13 cellular contexts compared by ENCODE assay signal in genomic region chr17:19024101-19025078, GRCh38. TPM values are rescaled to one million over a fixed set of nuclear protein-coding genes. Genes with fewer than 3 reads are reported as not detected.
A peak's percentile ranks its signal among the peaks of the same experiment; 100 is the strongest.
DNase-seq lines count a peak whose midpoint lies in the region; ATAC-seq and TF ChIP-seq lines count a peak whose summit lies in the region.
"Had no signal": no experiment of that assay in that cellular context is flagged by ENCODE, and none has a peak within 500 bp of the region (broad histone marks: within the 10 kb centered on the region; RNA-seq: fewer than 3 reads in every experiment).

No MANE protein-coding gene starts in this region.

- no peak for TF ChIP-seq CTCF in heart right ventricle (IDR thresholded peaks at IDR 0.05)

- H3K27ac Mint-ChIP-seq in activated naive CD8-positive, alpha-beta T cell treated with anti-CD3 and anti-CD28 coated beads, Interleukin-2, amount 10 ng/mL, durations not matched to agents 7 days and 5 days, result peak overlapping the region; percentile 33

- H3K27me3 ChIP-seq in heart right ventricle, result no peaks in the 10 kb centered on the region
- peaks cover 7% of the 10 kb centered on the region for H3K27me3 ChIP-seq in SJCRH30
- H3K27me3 ChIP-seq: colonic mucosa, ovary had no signal

- H3K9me3 Mint-ChIP-seq in activated naive CD8-positive, alpha-beta T cell treated with anti-CD3 and anti-CD28 coated beads, Interleukin-2, amount 10 ng/mL, durations not matched to agents 7 days and 5 days, result no peaks in the 10 kb centered on the region
- H3K9me3 Mint-ChIP-seq: CD14-positive monocyte had no signal

- 84 to 88% methylated on average over 22 of the region's 22 CpGs for whole genome bisulfite sequencing in heart right ventricle, 2 donors

- POLR2A ChIA-PET in activated naive CD8-positive, alpha-beta T cell treated with anti-CD3 and anti-CD28 coated beads, Interleukin-2, amount 10 ng/mL, durations not matched to agents 7 days and 5 days (lab: Charles Lee), result interaction anchor here (0.5 kb wide), 1 partner anchor 85 kb away, joined by 5 read pairs; no protein-coding TSS in a partner anchor

- H3K27me3 Mint-ChIP-seq in activated naive CD8-positive, alpha-beta T cell treated with anti-CD3 and anti-CD28 coated beads, Interleukin-2, amount 10 ng/mL, durations not matched to agents 7 days and 5 days, result no peaks in the 10 kb centered on the region

- H3K4me3 ChIP-seq in heart right ventricle (no peak overlapping the region), SJCRH30 (no peak overlapping the region)
- H3K4me3 ChIP-seq: colonic mucosa, ovary had no signal

- H3K36me3 ChIP-seq in heart right ventricle (peaks cover 0 to 5% (median 0%) of the 10 kb centered on the region in 9 donors), SJCRH30 (no peaks in the 10 kb centered on the region)
- H3K36me3 ChIP-seq: colonic mucosa, ovary had no signal

- H3K4me1 ChIP-seq in heart right ventricle, result no peaks in the 10 kb centered on the region
- H3K4me1 ChIP-seq in SJCRH30, result peaks cover 3% of the 10 kb centered on the region; the same call in 1 of the 2 replicates
- H3K4me1 ChIP-seq: colonic mucosa had no signal

- intact Hi-C loops in Right ventricle myocardium superior (cut with DNase I) (no loop called here), heart right ventricle (cut with DNase I) (loop anchor here in 2 of 10 donors (5.0 to 10.0 kb wide), 2 partner anchors 50 to 57 kb away; no protein-coding TSS in a partner anchor)

- H3K4me3 Mint-ChIP-seq in activated naive CD8-positive, alpha-beta T cell treated with anti-CD3 and anti-CD28 coated beads, Interleukin-2, amount 10 ng/mL, durations not matched to agents 7 days and 5 days, result peak overlapping the region; percentile 9
- H3K4me3 Mint-ChIP-seq: CD14-positive monocyte had no signal

- no peaks in the 10 kb centered on the region for H3K9me3 ChIP-seq in heart right ventricle
- no peaks in the 10 kb centered on the region for H3K9me3 ChIP-seq in SJCRH30 (replicated peaks)
- H3K9me3 ChIP-seq: colonic mucosa, ovary had no signal

- DNase-seq in Right ventricle myocardium superior, result peak; percentile 19
- DNase-seq in heart right ventricle, result no peak
- no peak for DNase-seq in activated naive CD8-positive, alpha-beta T cell treated with anti-CD3 and anti-CD28 coated beads, Interleukin-2, amount 10 ng/mL, durations not matched to agents 7 days and 5 days
- peak; percentile 17 for DNase-seq in kidney tubule cell (ENCODE audit: low spot score)
- no peak for DNase-seq in DMS 273 (lab: John Stamatoyannopoulos, UW; ENCODE audit: unreplicated experiment)
- no peak for DNase-seq in HPDE6-E6E7 (ENCODE audit: extremely low spot score)
- no peak for DNase-seq in NCI-H510A treated with DMSO at 0.1 percent for 48 hours (lab: John Stamatoyannopoulos, UW)
- no peak for DNase-seq in SJCRH30
- DNase-seq: colonic mucosa, NCI-H1436 had no signal

- peaks cover 9% of the 10 kb centered on the region for H3K36me3 Mint-ChIP-seq in activated naive CD8-positive, alpha-beta T cell treated with anti-CD3 and anti-CD28 coated beads, Interleukin-2, amount 10 ng/mL, durations not matched to agents 7 days and 5 days

- H3K27ac ChIP-seq in heart right ventricle (no peak overlapping the region), SJCRH30 (no peak overlapping the region)
- H3K27ac ChIP-seq: colonic mucosa, ovary had no signal

- H3K4me1 Mint-ChIP-seq in activated naive CD8-positive, alpha-beta T cell treated with anti-CD3 and anti-CD28 coated beads, Interleukin-2, amount 10 ng/mL, durations not matched to agents 7 days and 5 days, result peaks cover 15% of the 10 kb centered on the region
- H3K4me1 Mint-ChIP-seq: CD14-positive monocyte had no signal

- no peak for ATAC-seq in Right ventricle myocardium superior (ENCODE audit: poor library complexity)
- ATAC-seq in heart right ventricle, result no peak
- ATAC-seq in activated naive CD8-positive, alpha-beta T cell treated with anti-CD3 and anti-CD28 coated beads, Interleukin-2, amount 10 ng/mL, durations not matched to agents 7 days and 5 days (ENCODE audit: low read depth), result peak; percentile 71
- ATAC-seq: Panc1 had no signal

RNA-seq across cellular contexts. Expression of gene FAM83G, which starts 19.8 kb away (rescaled TPM):
- total RNA-seq in Right ventricle myocardium superior, result 1.9 TPM
- total RNA-seq in heart right ventricle, result 1 to 10 TPM in 9 of 10 donors, under 1 TPM in 1; 0.96 to 4.0 (median 1.7) TPM
- 1 to 10 TPM; 1.1 to 5.5 TPM for polyA plus RNA-seq in heart right ventricle
- total RNA-seq in activated naive CD8-positive, alpha-beta T cell treated with anti-CD3 and anti-CD28 coated beads, Interleukin-2, amount 10 ng/mL, durations not matched to agents 7 days and 5 days, result 1 to 10 TPM; 7.1 to 8.3 TPM
- total RNA-seq in SJCRH30 (2014; rRNA removed; shearing (Covaris generic)), result 2.1 TPM in 2 replicates

RNA-seq across cellular contexts. Expression of gene GRAP, which starts 22.4 kb away (rescaled TPM):
- total RNA-seq in Right ventricle myocardium superior (2.0 TPM), heart right ventricle (1 to 10 TPM in 9 of 10 donors, under 1 TPM in 1; 0.99 to 3.6 (median 2.2) TPM)
- polyA plus RNA-seq in heart right ventricle, result 1 to 10 TPM; 2.6 to 3.7 TPM
- 10 to 100 TPM; 27.7 to 30.3 TPM for total RNA-seq in activated naive CD8-positive, alpha-beta T cell treated with anti-CD3 and anti-CD28 coated beads, Interleukin-2, amount 10 ng/mL, durations not matched to agents 7 days and 5 days
- 0.63 and 0.69 TPM in 2 replicates for total RNA-seq in SJCRH30 (2014; rRNA removed; shearing (Covaris generic))

Comparison
In these comparisons a context has a peak if more than half of its experiments do, and no peak if none do; other contexts are left out.
1. DNase-seq: peak in Right ventricle myocardium superior (single experiment) and kidney tubule cell (single experiment); none in heart right ventricle (0 of 2), activated naive CD8-positive, alpha-beta T cell treated with anti-CD3 and anti-CD28 coated beads, Interleukin-2, amount 10 ng/mL, durations not matched to agents 7 days and 5 days (single experiment), DMS 273 (single experiment), HPDE6-E6E7 (single experiment), NCI-H510A treated with DMSO at 0.1 percent for 48 hours (single experiment) and SJCRH30 (0 of 2).